In genomic region chrY:9041474-9041873, GRCh38 we compare ENCODE assay signal across 16 cellular contexts.
DNase-seq lines count a peak whose midpoint lies in the region; ATAC-seq and TF ChIP-seq lines count a peak whose summit lies in the region.
"Had no signal": no experiment of that assay in that cellular context is flagged by ENCODE, and none has a peak within 500 bp of the region (broad histone marks: within the 10 kb centered on the region; RNA-seq: fewer than 3 reads in every experiment).

No MANE protein-coding gene starts in this region.

- no peaks in the 10 kb centered on the region for H3K4me1 Mint-ChIP-seq in activated CD8-positive, alpha-beta T cell treated with anti-CD3 and anti-CD28 coated beads for 36 hours (ENCODE audit: low read depth)
- H3K4me1 Mint-ChIP-seq in activated CD8-positive, alpha-beta T cell treated with anti-CD3 and anti-CD28 coated beads, Interleukin-2, amount 10 ng/mL, durations not matched to agents 7 days and 5 days (ENCODE audit: low read depth) = no peaks in the 10 kb centered on the region
- H3K4me1 Mint-ChIP-seq in GM23338 = no peaks in the 10 kb centered on the region
- H3K4me1 Mint-ChIP-seq: CD14-positive monocyte; CD4-positive, alpha-beta memory T cell had no signal

- POLR2A ChIA-PET in activated CD8-positive, alpha-beta T cell treated with anti-CD3 and anti-CD28 coated beads for 36 hours (lab: Charles Lee) = no interaction called here
- POLR2A ChIA-PET in activated CD8-positive, alpha-beta T cell treated with anti-CD3 and anti-CD28 coated beads, Interleukin-2, amount 10 ng/mL, durations not matched to agents 7 days and 5 days (lab: Charles Lee) = no interaction called here

- no peak overlapping the region for H3K4me3 Mint-ChIP-seq in activated CD8-positive, alpha-beta T cell treated with anti-CD3 and anti-CD28 coated beads for 36 hours
- no peak overlapping the region for H3K4me3 Mint-ChIP-seq in activated CD8-positive, alpha-beta T cell treated with anti-CD3 and anti-CD28 coated beads, Interleukin-2, amount 10 ng/mL, durations not matched to agents 7 days and 5 days
- H3K4me3 Mint-ChIP-seq in GM23338 = no peak overlapping the region
- H3K4me3 Mint-ChIP-seq: CD14-positive monocyte; CD4-positive, alpha-beta memory T cell had no signal

- TF ChIP-seq CTCF in activated CD8-positive, alpha-beta T cell treated with anti-CD3 and anti-CD28 coated beads for 36 hours (IDR thresholded peaks at IDR 0.05) = no peak
- no peak for TF ChIP-seq CTCF in GM23338 (conservative IDR thresholded peaks at IDR 0.05; ENCODE audit: low read depth in 2 of 2)

- H4K20me1 ChIP-seq in GM23338 (replicated peaks; ENCODE audit: insufficient read depth) = no peaks in the 10 kb centered on the region
- H4K20me1 ChIP-seq: BLaER1 had no signal

- no peaks in the 10 kb centered on the region for H3K9me2 ChIP-seq in GM23338 (ENCODE audit: insufficient read depth)

- no peaks in the 10 kb centered on the region for H3F3A ChIP-seq in GM23338 (replicated peaks; ENCODE audit: low read depth)

- DNase-seq in activated CD8-positive, alpha-beta T cell treated with anti-CD3 and anti-CD28 coated beads for 36 hours = peak; percentile 1
- DNase-seq in activated CD8-positive, alpha-beta T cell treated with anti-CD3 and anti-CD28 coated beads, Interleukin-2, amount 10 ng/mL, durations not matched to agents 7 days and 5 days = no peak
- DNase-seq in GM23338 (ENCODE audit: low spot score) = peak; percentile 0
- no peak for DNase-seq in epithelial cell of prostate (ENCODE audit: low read depth, low spot score)
- no peak for DNase-seq in KBM-7
- no peak for DNase-seq in effector memory CD4-positive, alpha-beta T cell
- DNase-seq in right cardiac atrium = no peak
- DNase-seq: 8988T; CD4-positive, alpha-beta memory T cell; DMS153; DMS79; GF-D8; GM23248; HCEC 1CT had no signal

- H3K9me3 ChIP-seq in effector memory CD4-positive, alpha-beta T cell (ENCODE audit: control insufficient read depth, low read length) = no peaks in the 10 kb centered on the region
- no peaks in the 10 kb centered on the region for H3K9me3 ChIP-seq in right cardiac atrium (ENCODE audit: control insufficient read depth, low read length)
- H3K9me3 ChIP-seq: BLaER1 had no signal

- WGBS in right cardiac atrium = 52% methylated on average over 3 of the region's 3 CpGs

- H3K27me3 Mint-ChIP-seq in activated CD8-positive, alpha-beta T cell treated with anti-CD3 and anti-CD28 coated beads for 36 hours = no peaks in the 10 kb centered on the region
- no peaks in the 10 kb centered on the region for H3K27me3 Mint-ChIP-seq in activated CD8-positive, alpha-beta T cell treated with anti-CD3 and anti-CD28 coated beads, Interleukin-2, amount 10 ng/mL, durations not matched to agents 7 days and 5 days (ENCODE audit: low read depth)
- no peaks in the 10 kb centered on the region for H3K27me3 Mint-ChIP-seq in GM23338 (ENCODE audit: insufficient read depth, low read depth, poor library complexity)
- H3K27me3 Mint-ChIP-seq: CD4-positive, alpha-beta memory T cell had no signal

- H3K4me1 ChIP-seq in GM23338 (ENCODE audit: insufficient read depth) (no peaks in the 10 kb centered on the region), right cardiac atrium (ENCODE audit: control insufficient read depth, insufficient read depth, low read length) (no peaks in the 10 kb centered on the region)
- H3K4me1 ChIP-seq in effector memory CD4-positive, alpha-beta T cell (ENCODE audit: control insufficient read depth, insufficient read depth, low read length, poor library complexity, severe bottlenecking) = no peaks in the 10 kb centered on the region
- H3K4me1 ChIP-seq: BLaER1 had no signal

- H3K9me3 Mint-ChIP-seq in activated CD8-positive, alpha-beta T cell treated with anti-CD3 and anti-CD28 coated beads for 36 hours = no peaks in the 10 kb centered on the region
- H3K9me3 Mint-ChIP-seq in activated CD8-positive, alpha-beta T cell treated with anti-CD3 and anti-CD28 coated beads, Interleukin-2, amount 10 ng/mL, durations not matched to agents 7 days and 5 days (ENCODE audit: insufficient read depth) = no peaks in the 10 kb centered on the region
- H3K9me3 Mint-ChIP-seq in GM23338 = peaks cover 54% of the 10 kb centered on the region
- H3K9me3 Mint-ChIP-seq: CD4-positive, alpha-beta memory T cell had no signal

- H3K27ac Mint-ChIP-seq in activated CD8-positive, alpha-beta T cell treated with anti-CD3 and anti-CD28 coated beads for 36 hours = no peak overlapping the region
- H3K27ac Mint-ChIP-seq in activated CD8-positive, alpha-beta T cell treated with anti-CD3 and anti-CD28 coated beads, Interleukin-2, amount 10 ng/mL, durations not matched to agents 7 days and 5 days = no peak overlapping the region
- no peak overlapping the region for H3K27ac Mint-ChIP-seq in GM23338
- H3K27ac Mint-ChIP-seq: CD14-positive monocyte; CD4-positive, alpha-beta memory T cell had no signal

- H3K27ac ChIP-seq in GM23338 (ENCODE audit: low read depth) = no peak overlapping the region
- peak overlapping the region; percentile 51 for H3K27ac ChIP-seq in epithelial cell of prostate
- no peak overlapping the region for H3K27ac ChIP-seq in effector memory CD4-positive, alpha-beta T cell (ENCODE audit: insufficient read depth, low read length, poor library complexity, severe bottlenecking)
- no peak overlapping the region for H3K27ac ChIP-seq in right cardiac atrium (ENCODE audit: low read length)
- H3K27ac ChIP-seq: BLaER1, GM23248 had no signal

- H2AFZ ChIP-seq in GM23338 = no peak overlapping the region
- H2AFZ ChIP-seq: GM23248 had no signal

- intact Hi-C loops in activated CD8-positive, alpha-beta T cell treated with anti-CD3 and anti-CD28 coated beads for 36 hours (cut with micrococcal nuclease) = no loop called here
- intact Hi-C loops in right cardiac atrium (cut with DNase I) = no loop called here

- in situ Hi-C loops in KBM-7 (cut with MboI; ENCODE audit: low pct_unique_long_range_greater_than_20kb, low sequenced_read_pairs) = no loop called here

- H3K36me3 ChIP-seq in GM23338 (ENCODE audit: insufficient read depth) = no peaks in the 10 kb centered on the region
- H3K36me3 ChIP-seq in effector memory CD4-positive, alpha-beta T cell (ENCODE audit: control insufficient read depth, insufficient read depth, low read length) = no peaks in the 10 kb centered on the region
- H3K36me3 ChIP-seq: BLaER1 had no signal

- H3K79me2 ChIP-seq in GM23338 (replicated peaks; ENCODE audit: insufficient read depth) = no peaks in the 10 kb centered on the region

- no peak overlapping the region for H3K4me3 ChIP-seq in GM23338
- no peak overlapping the region for H3K4me3 ChIP-seq in effector memory CD4-positive, alpha-beta T cell (ENCODE audit: insufficient read depth, low read depth, low read length, poor library complexity, severe bottlenecking)
- H3K4me3 ChIP-seq in right cardiac atrium (ENCODE audit: low read length) = no peak overlapping the region
- H3K4me3 ChIP-seq: BLaER1, GM23248 had no signal

- no peak for ATAC-seq in activated CD8-positive, alpha-beta T cell treated with anti-CD3 and anti-CD28 coated beads for 36 hours
- ATAC-seq in activated CD8-positive, alpha-beta T cell treated with anti-CD3 and anti-CD28 coated beads, Interleukin-2, amount 10 ng/mL, durations not matched to agents 7 days and 5 days = no peak
- no peak for ATAC-seq in GM23338
- ATAC-seq in right cardiac atrium = no peak

- H3K36me3 Mint-ChIP-seq in activated CD8-positive, alpha-beta T cell treated with anti-CD3 and anti-CD28 coated beads for 36 hours (ENCODE audit: low read depth) = no peaks in the 10 kb centered on the region
- no peaks in the 10 kb centered on the region for H3K36me3 Mint-ChIP-seq in activated CD8-positive, alpha-beta T cell treated with anti-CD3 and anti-CD28 coated beads, Interleukin-2, amount 10 ng/mL, durations not matched to agents 7 days and 5 days (ENCODE audit: low read depth)
- H3K36me3 Mint-ChIP-seq in GM23338 (ENCODE audit: low read depth) = no peaks in the 10 kb centered on the region
- H3K36me3 Mint-ChIP-seq: CD14-positive monocyte; CD4-positive, alpha-beta memory T cell had no signal

- H3K4me2 ChIP-seq in GM23338 = no peak overlapping the region
- H3K4me2 ChIP-seq: BLaER1 had no signal

- CTCF ChIA-PET in activated CD8-positive, alpha-beta T cell treated with anti-CD3 and anti-CD28 coated beads for 36 hours (lab: Charles Lee) = no interaction called here
- CTCF ChIA-PET in activated CD8-positive, alpha-beta T cell treated with anti-CD3 and anti-CD28 coated beads, Interleukin-2, amount 10 ng/mL, durations not matched to agents 7 days and 5 days (lab: Charles Lee) = no interaction called here

- no peaks in the 10 kb centered on the region for H3K27me3 ChIP-seq in GM23338 (ENCODE audit: insufficient read depth)
- no peaks in the 10 kb centered on the region for H3K27me3 ChIP-seq in effector memory CD4-positive, alpha-beta T cell (replicated peaks; ENCODE audit: control insufficient read depth, insufficient read depth, low read length, poor library complexity, severe bottlenecking)
- no peaks in the 10 kb centered on the region for H3K27me3 ChIP-seq in right cardiac atrium (ENCODE audit: control insufficient read depth, insufficient read depth)
- H3K27me3 ChIP-seq: BLaER1 had no signal

TF ChIP-seq in GM23338, 12 proteins besides CTCF, POLR2A, EP300 and RAD21 (continues in another document):
- no peak for TF ChIP-seq JUNB (IDR thresholded peaks at IDR 0.05; ENCODE audit: unreplicated experiment)
- TF ChIP-seq ZNF114 (CRISPR knock-in tag; IDR thresholded peaks at IDR 0.05) = no peak
- no peak for TF ChIP-seq CREB1 (CRISPR knock-in tag; IDR thresholded peaks at IDR 0.05; ENCODE audit: low read depth)
- TF ChIP-seq ZNF331 (CRISPR knock-in tag; IDR thresholded peaks at IDR 0.05; ENCODE audit: low read depth) = no peak
- no peak for TF ChIP-seq STAT1 (IDR thresholded peaks at IDR 0.05; ENCODE audit: unreplicated experiment)
- TF ChIP-seq EZH2phosphoT487 (IDR thresholded peaks at IDR 0.05; ENCODE audit: unreplicated experiment) = no peak
- TF ChIP-seq ETS1 (IDR thresholded peaks at IDR 0.05) = no peak
- TF ChIP-seq POLR2AphosphoS5 (IDR thresholded peaks at IDR 0.05; ENCODE audit: low read depth) = no peak
- TF ChIP-seq EZH2 (IDR thresholded peaks at IDR 0.05; ENCODE audit: low read depth, unreplicated experiment) = no peak

Comparison
In these comparisons a context has a peak if more than half of its experiments do, and no peak if none do; other contexts are left out.
1. DNase-seq: peak in activated CD8-positive, alpha-beta T cell treated with anti-CD3 and anti-CD28 coated beads for 36 hours (single experiment) and GM23338 (single experiment); none in activated CD8-positive, alpha-beta T cell treated with anti-CD3 and anti-CD28 coated beads, Interleukin-2, amount 10 ng/mL, durations not matched to agents 7 days and 5 days (single experiment), epithelial cell of prostate (single experiment), KBM-7 (single experiment), effector memory CD4-positive, alpha-beta T cell (0 of 3) and right cardiac atrium (0 of 3).